ENCODE assay signal across 2 cellular contexts in the genomic region with DNA sequence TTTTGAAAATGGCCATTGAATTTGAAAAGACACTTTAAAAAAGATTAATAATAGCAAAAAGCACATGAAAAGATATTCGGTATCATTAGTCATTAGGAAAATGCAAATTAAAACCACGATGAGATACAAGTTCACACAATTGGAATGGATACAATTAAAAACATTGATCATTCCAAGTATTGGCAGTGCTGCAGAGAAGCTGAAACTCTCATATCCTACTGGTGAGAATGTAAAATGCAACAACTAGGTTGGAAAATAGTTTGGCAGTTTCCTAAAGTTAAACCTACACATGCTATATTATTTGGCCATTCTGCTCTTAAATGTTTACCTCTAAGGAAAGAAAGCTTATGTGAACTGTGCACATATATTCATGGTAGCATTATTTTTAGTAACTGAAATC.
TF ChIP-seq lines count a peak whose summit lies in the region.

No MANE protein-coding gene starts in this region.

TF ChIP-seq in GM23338, 12 proteins besides CTCF, POLR2A, EP300 and RAD21 (continues in another document):
- TF ChIP-seq ZNF114 (CRISPR knock-in tag; IDR thresholded peaks at IDR 0.05) = no peak
- no peak for TF ChIP-seq ZNF331 (CRISPR knock-in tag; IDR thresholded peaks at IDR 0.05; ENCODE audit: low read depth)
- TF ChIP-seq EZH2phosphoT487 (IDR thresholded peaks at IDR 0.05; ENCODE audit: unreplicated experiment) = no peak
- TF ChIP-seq, protein P1, sequence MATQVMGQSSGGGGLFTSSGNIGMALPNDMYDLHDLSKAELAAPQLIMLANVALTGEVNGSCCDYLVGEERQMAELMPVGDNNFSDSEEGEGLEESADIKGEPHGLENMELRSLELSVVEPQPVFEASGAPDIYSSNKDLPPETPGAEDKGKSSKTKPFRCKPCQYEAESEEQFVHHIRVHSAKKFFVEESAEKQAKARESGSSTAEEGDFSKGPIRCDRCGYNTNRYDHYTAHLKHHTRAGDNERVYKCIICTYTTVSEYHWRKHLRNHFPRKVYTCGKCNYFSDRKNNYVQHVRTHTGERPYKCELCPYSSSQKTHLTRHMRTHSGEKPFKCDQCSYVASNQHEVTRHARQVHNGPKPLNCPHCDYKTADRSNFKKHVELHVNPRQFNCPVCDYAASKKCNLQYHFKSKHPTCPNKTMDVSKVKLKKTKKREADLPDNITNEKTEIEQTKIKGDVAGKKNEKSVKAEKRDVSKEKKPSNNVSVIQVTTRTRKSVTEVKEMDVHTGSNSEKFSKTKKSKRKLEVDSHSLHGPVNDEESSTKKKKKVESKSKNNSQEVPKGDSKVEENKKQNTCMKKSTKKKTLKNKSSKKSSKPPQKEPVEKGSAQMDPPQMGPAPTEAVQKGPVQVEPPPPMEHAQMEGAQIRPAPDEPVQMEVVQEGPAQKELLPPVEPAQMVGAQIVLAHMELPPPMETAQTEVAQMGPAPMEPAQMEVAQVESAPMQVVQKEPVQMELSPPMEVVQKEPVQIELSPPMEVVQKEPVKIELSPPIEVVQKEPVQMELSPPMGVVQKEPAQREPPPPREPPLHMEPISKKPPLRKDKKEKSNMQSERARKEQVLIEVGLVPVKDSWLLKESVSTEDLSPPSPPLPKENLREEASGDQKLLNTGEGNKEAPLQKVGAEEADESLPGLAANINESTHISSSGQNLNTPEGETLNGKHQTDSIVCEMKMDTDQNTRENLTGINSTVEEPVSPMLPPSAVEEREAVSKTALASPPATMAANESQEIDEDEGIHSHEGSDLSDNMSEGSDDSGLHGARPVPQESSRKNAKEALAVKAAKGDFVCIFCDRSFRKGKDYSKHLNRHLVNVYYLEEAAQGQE (IDR thresholded peaks at IDR 0.05; ENCODE audit: unreplicated experiment) = no peak
- TF ChIP-seq, protein P2, sequence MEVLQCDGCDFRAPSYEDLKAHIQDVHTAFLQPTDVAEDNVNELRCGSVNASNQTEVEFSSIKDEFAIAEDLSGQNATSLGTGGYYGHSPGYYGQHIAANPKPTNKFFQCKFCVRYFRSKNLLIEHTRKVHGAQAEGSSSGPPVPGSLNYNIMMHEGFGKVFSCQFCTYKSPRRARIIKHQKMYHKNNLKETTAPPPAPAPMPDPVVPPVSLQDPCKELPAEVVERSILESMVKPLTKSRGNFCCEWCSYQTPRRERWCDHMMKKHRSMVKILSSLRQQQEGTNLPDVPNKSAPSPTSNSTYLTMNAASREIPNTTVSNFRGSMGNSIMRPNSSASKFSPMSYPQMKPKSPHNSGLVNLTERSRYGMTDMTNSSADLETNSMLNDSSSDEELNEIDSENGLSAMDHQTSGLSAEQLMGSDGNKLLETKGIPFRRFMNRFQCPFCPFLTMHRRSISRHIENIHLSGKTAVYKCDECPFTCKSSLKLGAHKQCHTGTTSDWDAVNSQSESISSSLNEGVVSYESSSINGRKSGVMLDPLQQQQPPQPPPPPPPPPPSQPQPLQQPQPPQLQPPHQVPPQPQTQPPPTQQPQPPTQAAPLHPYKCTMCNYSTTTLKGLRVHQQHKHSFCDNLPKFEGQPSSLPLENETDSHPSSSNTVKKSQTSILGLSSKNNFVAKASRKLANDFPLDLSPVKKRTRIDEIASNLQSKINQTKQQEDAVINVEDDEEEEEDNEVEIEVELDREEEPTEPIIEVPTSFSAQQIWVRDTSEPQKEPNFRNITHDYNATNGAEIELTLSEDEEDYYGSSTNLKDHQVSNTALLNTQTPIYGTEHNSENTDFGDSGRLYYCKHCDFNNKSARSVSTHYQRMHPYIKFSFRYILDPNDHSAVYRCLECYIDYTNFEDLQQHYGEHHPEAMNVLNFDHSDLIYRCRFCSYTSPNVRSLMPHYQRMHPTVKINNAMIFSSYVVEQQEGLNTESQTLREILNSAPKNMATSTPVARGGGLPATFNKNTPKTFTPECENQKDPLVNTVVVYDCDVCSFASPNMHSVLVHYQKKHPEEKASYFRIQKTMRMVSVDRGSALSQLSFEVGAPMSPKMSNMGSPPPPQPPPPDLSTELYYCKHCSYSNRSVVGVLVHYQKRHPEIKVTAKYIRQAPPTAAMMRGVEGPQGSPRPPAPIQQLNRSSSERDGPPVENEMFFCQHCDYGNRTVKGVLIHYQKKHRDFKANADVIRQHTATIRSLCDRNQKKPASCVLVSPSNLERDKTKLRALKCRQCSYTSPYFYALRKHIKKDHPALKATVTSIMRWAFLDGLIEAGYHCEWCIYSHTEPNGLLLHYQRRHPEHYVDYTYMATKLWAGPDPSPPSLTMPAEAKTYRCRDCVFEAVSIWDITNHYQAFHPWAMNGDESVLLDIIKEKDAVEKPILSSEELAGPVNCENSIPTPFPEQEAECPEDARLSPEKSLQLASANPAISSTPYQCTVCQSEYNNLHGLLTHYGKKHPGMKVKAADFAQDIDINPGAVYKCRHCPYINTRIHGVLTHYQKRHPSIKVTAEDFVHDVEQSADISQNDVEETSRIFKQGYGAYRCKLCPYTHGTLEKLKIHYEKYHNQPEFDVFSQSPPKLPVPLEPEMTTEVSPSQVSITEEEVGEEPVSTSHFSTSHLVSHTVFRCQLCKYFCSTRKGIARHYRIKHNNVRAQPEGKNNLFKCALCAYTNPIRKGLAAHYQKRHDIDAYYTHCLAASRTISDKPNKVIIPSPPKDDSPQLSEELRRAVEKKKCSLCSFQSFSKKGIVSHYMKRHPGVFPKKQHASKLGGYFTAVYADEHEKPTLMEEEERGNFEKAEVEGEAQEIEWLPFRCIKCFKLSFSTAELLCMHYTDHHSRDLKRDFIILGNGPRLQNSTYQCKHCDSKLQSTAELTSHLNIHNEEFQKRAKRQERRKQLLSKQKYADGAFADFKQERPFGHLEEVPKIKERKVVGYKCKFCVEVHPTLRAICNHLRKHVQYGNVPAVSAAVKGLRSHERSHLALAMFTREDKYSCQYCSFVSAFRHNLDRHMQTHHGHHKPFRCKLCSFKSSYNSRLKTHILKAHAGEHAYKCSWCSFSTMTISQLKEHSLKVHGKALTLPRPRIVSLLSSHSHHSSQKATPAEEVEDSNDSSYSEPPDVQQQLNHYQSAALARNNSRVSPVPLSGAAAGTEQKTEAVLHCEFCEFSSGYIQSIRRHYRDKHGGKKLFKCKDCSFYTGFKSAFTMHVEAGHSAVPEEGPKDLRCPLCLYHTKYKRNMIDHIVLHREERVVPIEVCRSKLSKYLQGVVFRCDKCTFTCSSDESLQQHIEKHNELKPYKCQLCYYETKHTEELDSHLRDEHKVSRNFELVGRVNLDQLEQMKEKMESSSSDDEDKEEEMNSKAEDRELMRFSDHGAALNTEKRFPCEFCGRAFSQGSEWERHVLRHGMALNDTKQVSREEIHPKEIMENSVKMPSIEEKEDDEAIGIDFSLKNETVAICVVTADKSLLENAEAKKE (CRISPR knock-in tag; IDR thresholded peaks at IDR 0.05) = no peak
- TF ChIP-seq CREB1 (CRISPR knock-in tag; IDR thresholded peaks at IDR 0.05; ENCODE audit: low read depth) = no peak
- TF ChIP-seq STAT1 (IDR thresholded peaks at IDR 0.05; ENCODE audit: unreplicated experiment) = no peak
- no peak for TF ChIP-seq NANOG (IDR thresholded peaks at IDR 0.05; ENCODE audit: borderline replicate concordance)
- TF ChIP-seq, protein P3, sequence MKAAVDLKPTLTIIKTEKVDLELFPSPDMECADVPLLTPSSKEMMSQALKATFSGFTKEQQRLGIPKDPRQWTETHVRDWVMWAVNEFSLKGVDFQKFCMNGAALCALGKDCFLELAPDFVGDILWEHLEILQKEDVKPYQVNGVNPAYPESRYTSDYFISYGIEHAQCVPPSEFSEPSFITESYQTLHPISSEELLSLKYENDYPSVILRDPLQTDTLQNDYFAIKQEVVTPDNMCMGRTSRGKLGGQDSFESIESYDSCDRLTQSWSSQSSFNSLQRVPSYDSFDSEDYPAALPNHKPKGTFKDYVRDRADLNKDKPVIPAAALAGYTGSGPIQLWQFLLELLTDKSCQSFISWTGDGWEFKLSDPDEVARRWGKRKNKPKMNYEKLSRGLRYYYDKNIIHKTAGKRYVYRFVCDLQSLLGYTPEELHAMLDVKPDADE (IDR thresholded peaks at IDR 0.05) = no peak
- no peak for TF ChIP-seq EZH2 (IDR thresholded peaks at IDR 0.05; ENCODE audit: low read depth, unreplicated experiment)

TF ChIP-seq in H1, 55 proteins besides CTCF, POLR2A, EP300 and RAD21:
- TF ChIP-seq YY1 (IDR thresholded peaks at IDR 0.05; ENCODE audit: low read depth, low read length) (no peak), RFX5 (IDR thresholded peaks at IDR 0.05; ENCODE audit: borderline replicate concordance, low read depth, low read length) (no peak), SRF (IDR thresholded peaks at IDR 0.05; ENCODE audit: low read depth, low read length) (no peak), TBP (IDR thresholded peaks at IDR 0.05; ENCODE audit: low read depth, low read length) (no peak), SUZ12 (IDR thresholded peaks at IDR 0.05; ENCODE audit: low read length) (no peak), NANOG (IDR thresholded peaks at IDR 0.05; ENCODE audit: insufficient read depth, low read depth, low read length, poor library complexity, severe bottlenecking) (no peak), RXRA (IDR thresholded peaks at IDR 0.05; ENCODE audit: insufficient read depth, low read depth, low read length) (no peak), TEAD4 (IDR thresholded peaks at IDR 0.05; ENCODE audit: low read depth, low read length) (no peak), GABPA (IDR thresholded peaks at IDR 0.05; ENCODE audit: borderline replicate concordance, insufficient read depth, low read length) (no peak)
- TF ChIP-seq, protein P4, sequence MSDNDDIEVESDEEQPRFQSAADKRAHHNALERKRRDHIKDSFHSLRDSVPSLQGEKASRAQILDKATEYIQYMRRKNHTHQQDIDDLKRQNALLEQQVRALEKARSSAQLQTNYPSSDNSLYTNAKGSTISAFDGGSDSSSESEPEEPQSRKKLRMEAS (IDR thresholded peaks at IDR 0.05) = no peak
TF ChIP-seq in H1: peak in this region for 0.
